Comparison of ENCODE assay signal across 10 cellular contexts in genomic region chr7:620052-620451, GRCh38.
A peak's percentile ranks its signal among the peaks of the same experiment; 100 is the strongest.
DNase-seq lines count a peak whose midpoint lies in the region; ATAC-seq lines count a peak whose summit lies in the region.
"Had no signal": no experiment of that assay in that cellular context is flagged by ENCODE, and none has a peak within 500 bp of the region (broad histone marks: within the 10 kb centered on the region; RNA-seq: fewer than 3 reads in every experiment).

No MANE protein-coding gene starts in this region.

- H3K9me3 Mint-ChIP-seq in activated CD4-positive, alpha-beta T cell treated with anti-CD3 and anti-CD28 coated beads for 36 hours (ENCODE audit: low read depth), result peaks cover 36% of the 10 kb centered on the region
- peaks cover 24 to 27% of the 10 kb centered on the region in 2 donors for H3K9me3 Mint-ChIP-seq in stimulated activated naive B cell treated with anti-CD40 and anti-IgM and Interleukin-4, amounts not matched to agents 10 μg/mL and 1 μg/mL and 100 μg/mL, for 72 hours

- in situ Hi-C loops in SK-MEL-5 (cut with HindIII; ENCODE audit: low pct_unique_long_range_greater_than_20kb, low sequenced_read_pairs), result no loop called here

- DNase-seq in activated CD4-positive, alpha-beta T cell treated with anti-CD3 and anti-CD28 coated beads for 36 hours, result no peak
- no peak for DNase-seq in activated CD4-positive, alpha-beta T cell treated with anti-CD3 and anti-CD28 coated beads, Interleukin-2, amount 50 U/mL, for 1 hour
- DNase-seq in SK-MEL-5 (ENCODE audit: low read depth, low spot score), result peak; percentile 29
- no peak for DNase-seq in epithelial cell of prostate (ENCODE audit: low read depth, low spot score)
- no peak for DNase-seq in stimulated activated naive B cell treated with anti-CD40 and anti-IgM and Interleukin-4, amounts not matched to agents 10 μg/mL and 1 μg/mL and 100 μg/mL, for 72 hours
- DNase-seq in GDM1 (lab: John Stamatoyannopoulos, UW), result no peak
- no peak for DNase-seq in DMS 273 (lab: John Stamatoyannopoulos, UW; ENCODE audit: unreplicated experiment)
- no peak for DNase-seq in hypothalamus (lab: John Stamatoyannopoulos, UW)
- DNase-seq: effector memory CD4-positive, alpha-beta T cell; NCI-H526 treated with DMSO at 0.1 percent for 48 hours had no signal

- peaks cover 55% of the 10 kb centered on the region for H3K36me3 Mint-ChIP-seq in activated CD4-positive, alpha-beta T cell treated with anti-CD3 and anti-CD28 coated beads for 36 hours (ENCODE audit: low read depth)
- H3K36me3 Mint-ChIP-seq in stimulated activated naive B cell treated with anti-CD40 and anti-IgM and Interleukin-4, amounts not matched to agents 10 μg/mL and 1 μg/mL and 100 μg/mL, for 72 hours, result peaks cover 54 to 66% of the 10 kb centered on the region in 2 donors

- POLR2A ChIA-PET in activated CD4-positive, alpha-beta T cell treated with anti-CD3 and anti-CD28 coated beads for 36 hours (lab: Charles Lee), result interaction anchor here (0.6 to 1.1 kb wide), 4 partner anchors 19 to 106 kb away, joined by 4 to 5 read pairs (median 5); no protein-coding TSS in a partner anchor

- no peaks in the 10 kb centered on the region for H3K27me3 Mint-ChIP-seq in activated CD4-positive, alpha-beta T cell treated with anti-CD3 and anti-CD28 coated beads for 36 hours
- no peaks in the 10 kb centered on the region for H3K27me3 Mint-ChIP-seq in stimulated activated naive B cell treated with anti-CD40 and anti-IgM and Interleukin-4, amounts not matched to agents 10 μg/mL and 1 μg/mL and 100 μg/mL, for 72 hours

- peaks cover 54% of the 10 kb centered on the region for H3K4me1 Mint-ChIP-seq in activated CD4-positive, alpha-beta T cell treated with anti-CD3 and anti-CD28 coated beads for 36 hours
- peaks cover 18% of the 10 kb centered on the region in 2 donors for H3K4me1 Mint-ChIP-seq in stimulated activated naive B cell treated with anti-CD40 and anti-IgM and Interleukin-4, amounts not matched to agents 10 μg/mL and 1 μg/mL and 100 μg/mL, for 72 hours

- ATAC-seq in activated CD4-positive, alpha-beta T cell treated with anti-CD3 and anti-CD28 coated beads for 36 hours, result peak; percentile 52
- peak in 1 of 2 donors; percentile 39 for ATAC-seq in stimulated activated naive B cell treated with anti-CD40 and anti-IgM and Interleukin-4, amounts not matched to agents 10 μg/mL and 1 μg/mL and 100 μg/mL, for 72 hours (replicated peaks)

- no peak overlapping the region for H3K4me3 Mint-ChIP-seq in activated CD4-positive, alpha-beta T cell treated with anti-CD3 and anti-CD28 coated beads for 36 hours
- H3K4me3 Mint-ChIP-seq in stimulated activated naive B cell treated with anti-CD40 and anti-IgM and Interleukin-4, amounts not matched to agents 10 μg/mL and 1 μg/mL and 100 μg/mL, for 72 hours, result no peak overlapping the region

- intact Hi-C loops in activated CD4-positive, alpha-beta T cell treated with anti-CD3 and anti-CD28 coated beads for 36 hours (cut with DNase I, micrococcal nuclease), result loop anchor here in 1 of 2 experiments (1.0 kb wide), 1 partner anchor 35 kb away; no protein-coding TSS in a partner anchor

- peak overlapping the region; percentile 100 for H3K27ac Mint-ChIP-seq in activated CD4-positive, alpha-beta T cell treated with anti-CD3 and anti-CD28 coated beads for 36 hours
- H3K27ac Mint-ChIP-seq in stimulated activated naive B cell treated with anti-CD40 and anti-IgM and Interleukin-4, amounts not matched to agents 10 μg/mL and 1 μg/mL and 100 μg/mL, for 72 hours, result peak overlapping the region; percentile 22

- peak overlapping the region; percentile 4 for H3K27ac ChIP-seq in epithelial cell of prostate

- CTCF ChIA-PET in activated CD4-positive, alpha-beta T cell treated with anti-CD3 and anti-CD28 coated beads for 36 hours (lab: Charles Lee), result interaction anchor here (1.0 to 1.8 kb wide), 2 partner anchors 10 to 15 kb away, joined by 3 to 4 read pairs; no protein-coding TSS in a partner anchor
